ENCODE assay signal across 13 cellular contexts in the genomic region with DNA sequence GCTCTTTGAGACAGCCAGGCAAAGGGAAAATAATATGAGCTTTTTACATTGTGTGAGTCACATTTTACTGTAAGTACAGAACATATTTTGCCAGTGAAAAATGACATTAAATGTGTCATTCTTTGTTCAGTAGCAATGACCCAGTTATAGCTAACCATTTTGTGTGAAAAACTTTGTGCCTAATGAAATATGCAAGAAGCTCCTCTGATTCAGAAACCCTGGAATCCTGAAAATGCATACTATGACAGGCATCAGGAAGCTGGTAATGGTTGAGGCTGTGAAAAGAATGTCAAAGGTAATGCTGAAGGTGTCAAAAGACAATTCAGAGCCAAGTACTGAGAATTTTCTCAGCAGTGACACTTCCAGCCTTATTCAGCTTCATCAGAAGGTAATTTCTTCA.
DNase-seq lines count a peak whose midpoint lies in the region; ATAC-seq, FAIRE-seq and TF ChIP-seq lines count a peak whose summit lies in the region.
"Had no signal": no experiment of that assay in that cellular context is flagged by ENCODE, and none has a peak within 500 bp of the region (broad histone marks: within the 10 kb centered on the region; RNA-seq: fewer than 3 reads in every experiment).

No MANE protein-coding gene starts in this region.

- no peak for TF ChIP-seq EP300 in HepG2 (IDR thresholded peaks at IDR 0.05; ENCODE audit: low read depth in 2 of 2, low read length in 2 of 2)
- TF ChIP-seq EP300 in HepG2 (CRISPR knock-in tag; IDR thresholded peaks at IDR 0.05; ENCODE audit: borderline replicate concordance) = no peak

- DNase-seq in HepG2 (ENCODE audit: low spot score) (peak; percentile 1), right lobe of liver (no peak), astrocyte of the cerebellum (ENCODE audit: low read depth) (peak; percentile 80), iPS-NIHi11 (ENCODE audit: low spot score) (peak; percentile 40), urothelium cell line (ENCODE audit: low spot score) (peak; percentile 46), sciatic nerve (ENCODE audit: low spot score) (no peak), superior temporal gyrus (ENCODE audit: extremely low spot score) (no peak), germinal center (ENCODE audit: low spot score) (no peak)
- DNase-seq: amniotic stem cell; kidney; NCI-H1694; stimulated activated CD4-positive, alpha-beta T cell treated with anti-CD3 and anti-CD28 coated beads, Interleukin-2, amount 100 ng/mL, for 48 hours had no signal

- H3K4me3 ChIP-seq in HepG2 (replicated peaks in 1 of 3; ENCODE audit: insufficient read depth in 1 of 3, low read depth in 2 of 3, low read length in 3 of 3) (no peak overlapping the region), right lobe of liver (no peak overlapping the region), astrocyte of the cerebellum (ENCODE audit: low read depth, low read length) (no peak overlapping the region)

- H3K4me1 ChIP-seq in HepG2 (ENCODE audit: insufficient read depth, low read length) (no peaks in the 10 kb centered on the region), right lobe of liver (no peaks in the 10 kb centered on the region)

- CTCF ChIA-PET in HepG2 (lab: Yijun Ruan, JAX; ENCODE audit: low intra/inter-chr PET ratio, low total read pairs) = no interaction called here

- in situ Hi-C loops in HepG2 (cut with HindIII; ENCODE audit: extremely low pct_ligation_motif_present, low pct_unique_long_range_greater_than_20kb) (no loop called here), astrocyte of the cerebellum (cut with HindIII; ENCODE audit: low sequenced_read_pairs) (no loop called here)

- no peaks in the 10 kb centered on the region for H3K36me3 ChIP-seq in HepG2 (replicated peaks in 1 of 2; ENCODE audit: control insufficient read depth in 1 of 2, insufficient read depth in 2 of 2, low read length in 2 of 2)
- H3K36me3 ChIP-seq in right lobe of liver = no peaks in the 10 kb centered on the region

- no TSS peak for BruUV-seq in HepG2 (replicated peaks; lab: Mats Ljungman, UMichigan)

- POLR2A ChIA-PET in HepG2 (lab: Yijun Ruan, JAX) = no interaction called here

- FAIRE-seq in HepG2 (lab: Jason Lieb, UNC) = no peak
- FAIRE-seq in urothelium cell line (lab: Jason Lieb, UNC) = no peak
- FAIRE-seq: A204.1, kidney had no signal

- no peaks in the 10 kb centered on the region for H3K79me2 ChIP-seq in HepG2 (ENCODE audit: insufficient read depth, low read length)

- no peak overlapping the region for H3K4me2 ChIP-seq in HepG2 (ENCODE audit: low read depth, low read length)

- H3K9ac ChIP-seq in HepG2 (ENCODE audit: insufficient read depth, low read depth, low read length) = no peak overlapping the region

- intact Hi-C loops in HepG2 (cut with micrococcal nuclease; ENCODE audit: unreplicated experiment) = no loop called here
- intact Hi-C loops in right lobe of liver (cut with DNase I) = no loop called here
- intact Hi-C loops in sciatic nerve (cut with DNase I) = no loop called here

- no peak for TF ChIP-seq CTCF in HepG2 (CRISPR knock-in tag; IDR thresholded peaks at IDR 0.05)
- TF ChIP-seq CTCF in right lobe of liver (IDR thresholded peaks at IDR 0.05) = no peak
- TF ChIP-seq CTCF in astrocyte of the cerebellum (IDR thresholded peaks at IDR 0.05; ENCODE audit: low read depth, low read length, missing control alignments) = no peak

- H3K27ac ChIP-seq in HepG2 (ENCODE audit: extremely low read length, insufficient read depth, low read length) (no peak overlapping the region), right lobe of liver (no peak overlapping the region)

- TF ChIP-seq POLR2A in HepG2 (IDR thresholded peaks at IDR 0.05; ENCODE audit: insufficient read depth in 1 of 2, low read depth in 2 of 2, low read length in 2 of 2) (no peak), right lobe of liver (IDR thresholded peaks at IDR 0.05) (no peak)

- H3K27me3 ChIP-seq in HepG2 (ENCODE audit: control insufficient read depth in 1 of 2, insufficient read depth in 2 of 2, low read length in 2 of 2) = no peaks in the 10 kb centered on the region
- no peaks in the 10 kb centered on the region for H3K27me3 ChIP-seq in right lobe of liver

- no peaks in the 10 kb centered on the region for H3K9me3 ChIP-seq in HepG2 (ENCODE audit: low read length)
- no peaks in the 10 kb centered on the region for H3K9me3 ChIP-seq in right lobe of liver

- H4K20me1 ChIP-seq in HepG2 (ENCODE audit: insufficient read depth, low read length) = no peaks in the 10 kb centered on the region

- ATAC-seq in HepG2 (no peak), right lobe of liver (no peak), sciatic nerve (no peak)

- TF ChIP-seq RAD21 in HepG2 (CRISPR knock-in tag; IDR thresholded peaks at IDR 0.05) = no peak

- H2AFZ ChIP-seq in HepG2 (ENCODE audit: low read length) = no peak overlapping the region

TF ChIP-seq in HepG2, 621 proteins besides CTCF, POLR2A, EP300 and RAD21 (continues in another document):
- no peak for TF ChIP-seq KDM2A (CRISPR knock-in tag; IDR thresholded peaks at IDR 0.05; ENCODE audit: borderline replicate concordance, low read depth)
- no peak for TF ChIP-seq ZNF577 (CRISPR knock-in tag; IDR thresholded peaks at IDR 0.05; ENCODE audit: borderline replicate concordance, low read depth)
- TF ChIP-seq ZFP82 (CRISPR knock-in tag; IDR thresholded peaks at IDR 0.05; ENCODE audit: borderline replicate concordance) = no peak
- TF ChIP-seq, protein P1, sequence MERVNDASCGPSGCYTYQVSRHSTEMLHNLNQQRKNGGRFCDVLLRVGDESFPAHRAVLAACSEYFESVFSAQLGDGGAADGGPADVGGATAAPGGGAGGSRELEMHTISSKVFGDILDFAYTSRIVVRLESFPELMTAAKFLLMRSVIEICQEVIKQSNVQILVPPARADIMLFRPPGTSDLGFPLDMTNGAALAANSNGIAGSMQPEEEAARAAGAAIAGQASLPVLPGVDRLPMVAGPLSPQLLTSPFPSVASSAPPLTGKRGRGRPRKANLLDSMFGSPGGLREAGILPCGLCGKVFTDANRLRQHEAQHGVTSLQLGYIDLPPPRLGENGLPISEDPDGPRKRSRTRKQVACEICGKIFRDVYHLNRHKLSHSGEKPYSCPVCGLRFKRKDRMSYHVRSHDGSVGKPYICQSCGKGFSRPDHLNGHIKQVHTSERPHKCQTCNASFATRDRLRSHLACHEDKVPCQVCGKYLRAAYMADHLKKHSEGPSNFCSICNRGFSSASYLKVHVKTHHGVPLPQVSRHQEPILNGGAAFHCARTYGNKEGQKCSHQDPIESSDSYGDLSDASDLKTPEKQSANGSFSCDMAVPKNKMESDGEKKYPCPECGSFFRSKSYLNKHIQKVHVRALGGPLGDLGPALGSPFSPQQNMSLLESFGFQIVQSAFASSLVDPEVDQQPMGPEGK (CRISPR knock-in tag; IDR thresholded peaks at IDR 0.05) = no peak
- TF ChIP-seq, protein P2, sequence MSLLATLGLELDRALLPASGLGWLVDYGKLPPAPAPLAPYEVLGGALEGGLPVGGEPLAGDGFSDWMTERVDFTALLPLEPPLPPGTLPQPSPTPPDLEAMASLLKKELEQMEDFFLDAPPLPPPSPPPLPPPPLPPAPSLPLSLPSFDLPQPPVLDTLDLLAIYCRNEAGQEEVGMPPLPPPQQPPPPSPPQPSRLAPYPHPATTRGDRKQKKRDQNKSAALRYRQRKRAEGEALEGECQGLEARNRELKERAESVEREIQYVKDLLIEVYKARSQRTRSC (CRISPR knock-in tag; IDR thresholded peaks at IDR 0.05; ENCODE audit: low read depth) = no peak
- no peak for TF ChIP-seq ZNF678 (CRISPR knock-in tag; IDR thresholded peaks at IDR 0.05)
- TF ChIP-seq REXO4 (CRISPR knock-in tag; IDR thresholded peaks at IDR 0.05; ENCODE audit: borderline replicate concordance) = no peak
- no peak for TF ChIP-seq RFXAP (CRISPR knock-in tag; IDR thresholded peaks at IDR 0.05; ENCODE audit: borderline replicate concordance)
- TF ChIP-seq ZNF501 (CRISPR knock-in tag; IDR thresholded peaks at IDR 0.05) = no peak
- TF ChIP-seq ZNF12 (CRISPR knock-in tag; IDR thresholded peaks at IDR 0.05) = no peak
- TF ChIP-seq, protein P3, sequence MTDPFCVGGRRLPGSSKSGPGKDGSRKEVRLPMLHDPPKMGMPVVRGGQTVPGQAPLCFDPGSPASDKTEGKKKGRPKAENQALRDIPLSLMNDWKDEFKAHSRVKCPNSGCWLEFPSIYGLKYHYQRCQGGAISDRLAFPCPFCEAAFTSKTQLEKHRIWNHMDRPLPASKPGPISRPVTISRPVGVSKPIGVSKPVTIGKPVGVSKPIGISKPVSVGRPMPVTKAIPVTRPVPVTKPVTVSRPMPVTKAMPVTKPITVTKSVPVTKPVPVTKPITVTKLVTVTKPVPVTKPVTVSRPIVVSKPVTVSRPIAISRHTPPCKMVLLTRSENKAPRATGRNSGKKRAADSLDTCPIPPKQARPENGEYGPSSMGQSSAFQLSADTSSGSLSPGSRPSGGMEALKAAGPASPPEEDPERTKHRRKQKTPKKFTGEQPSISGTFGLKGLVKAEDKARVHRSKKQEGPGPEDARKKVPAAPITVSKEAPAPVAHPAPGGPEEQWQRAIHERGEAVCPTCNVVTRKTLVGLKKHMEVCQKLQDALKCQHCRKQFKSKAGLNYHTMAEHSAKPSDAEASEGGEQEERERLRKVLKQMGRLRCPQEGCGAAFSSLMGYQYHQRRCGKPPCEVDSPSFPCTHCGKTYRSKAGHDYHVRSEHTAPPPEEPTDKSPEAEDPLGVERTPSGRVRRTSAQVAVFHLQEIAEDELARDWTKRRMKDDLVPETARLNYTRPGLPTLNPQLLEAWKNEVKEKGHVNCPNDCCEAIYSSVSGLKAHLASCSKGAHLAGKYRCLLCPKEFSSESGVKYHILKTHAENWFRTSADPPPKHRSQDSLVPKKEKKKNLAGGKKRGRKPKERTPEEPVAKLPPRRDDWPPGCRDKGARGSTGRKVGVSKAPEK (CRISPR knock-in tag; IDR thresholded peaks at IDR 0.05; ENCODE audit: borderline replicate concordance) = no peak
- no peak for TF ChIP-seq ZKSCAN5 (CRISPR knock-in tag; IDR thresholded peaks at IDR 0.05)
- no peak for TF ChIP-seq SIX1 (CRISPR knock-in tag; IDR thresholded peaks at IDR 0.05; ENCODE audit: borderline replicate concordance)
- no peak for TF ChIP-seq SOX13 (IDR thresholded peaks at IDR 0.05)
- TF ChIP-seq SOX13 (CRISPR knock-in tag; conservative IDR thresholded peaks at IDR 0.05 in 1 of 2, IDR thresholded peaks at IDR 0.05 in 1 of 2) = no peak
- TF ChIP-seq ZNF768 (CRISPR knock-in tag; IDR thresholded peaks at IDR 0.05) = no peak
- TF ChIP-seq NKX3-1 (CRISPR knock-in tag; IDR thresholded peaks at IDR 0.05) = no peak
- no peak for TF ChIP-seq RBM39 (IDR thresholded peaks at IDR 0.05; ENCODE audit: low read depth, low read length, poor library complexity, severe bottlenecking)
- TF ChIP-seq MEIS2 (CRISPR knock-in tag; IDR thresholded peaks at IDR 0.05) = no peak
- no peak for TF ChIP-seq SIN3B (IDR thresholded peaks at IDR 0.05; ENCODE audit: low read length)

Comparison
In these comparisons a context has a peak if more than half of its experiments do, and no peak if none do; other contexts are left out.
1. DNase-seq: peak in HepG2 (single experiment), astrocyte of the cerebellum (single experiment), iPS-NIHi11 (single experiment) and urothelium cell line (single experiment); none in right lobe of liver (0 of 3), sciatic nerve (single experiment), superior temporal gyrus (single experiment) and germinal center (single experiment).